25 cellular contexts compared by ENCODE assay signal in the genomic region with DNA sequence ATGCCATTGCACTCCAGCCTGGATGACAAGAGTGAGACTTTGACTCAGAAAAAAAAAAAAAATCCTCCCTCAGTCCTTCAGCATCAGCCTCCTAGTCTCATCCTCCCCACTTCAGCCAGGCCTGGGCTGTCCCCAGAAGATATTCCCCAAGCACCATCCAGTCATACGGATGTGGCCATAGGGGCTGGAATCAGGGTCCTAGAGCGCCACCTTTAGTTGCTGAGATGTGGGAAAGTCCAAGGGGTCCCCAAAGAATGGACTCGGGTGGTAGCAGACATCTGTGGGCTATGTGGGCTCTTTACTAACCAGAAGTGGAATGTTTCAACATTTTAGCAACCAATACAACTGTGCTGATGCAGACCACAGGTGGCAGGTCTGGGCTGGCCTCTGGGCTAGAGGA. TPM values are rescaled to one million over a fixed set of nuclear protein-coding genes. Genes with fewer than 3 reads are reported as not detected.
A peak's percentile ranks its signal among the peaks of the same experiment; 100 is the strongest.
DNase-seq lines count a peak whose midpoint lies in the region; ATAC-seq, FAIRE-seq and TF ChIP-seq lines count a peak whose summit lies in the region.
"Had no signal": no experiment of that assay in that cellular context is flagged by ENCODE, and none has a peak within 500 bp of the region (broad histone marks: within the 10 kb centered on the region; RNA-seq: fewer than 3 reads in every experiment).

No MANE protein-coding gene starts in this region.

- no TSS peak for BruUV-seq in GM12878 (replicated peaks; lab: Mats Ljungman, UMichigan)

- TF ChIP-seq CTCF in Loucy (conservative IDR thresholded peaks at IDR 0.05; ENCODE audit: low read length) (peak; percentile 48), GM12878 (IDR thresholded peaks at IDR 0.05 in 2 of 3, conservative IDR thresholded peaks at IDR 0.05 in 1 of 3; ENCODE audit: control insufficient read depth in 2 of 3, extremely low read depth in 1 of 3, insufficient read depth in 1 of 3, low read depth in 3 of 3, low read length in 3 of 3) (0 out of 6 replicates have a peak, but pooled peaks of 1 of the 3 experiments have one; percentile 12), upper lobe of left lung (IDR thresholded peaks at IDR 0.05) (no peak), dorsolateral prefrontal cortex (IDR thresholded peaks at IDR 0.05 in 54 of 56, conservative IDR thresholded peaks at IDR 0.05 in 2 of 56; ENCODE audit: low read depth in 1 of 56, partially characterized antibody in 56 of 56) (no peak)

- H3K4me2 ChIP-seq in Loucy (ENCODE audit: low read depth, low read length, poor library complexity, severe bottlenecking) (no peak overlapping the region), GM12878 (ENCODE audit: control insufficient read depth, insufficient read depth) (no peak overlapping the region)
- H3K4me2 ChIP-seq: PC-9 had no signal

- no peaks in the 10 kb centered on the region for H3K27me3 Mint-ChIP-seq in activated T-cell treated with anti-CD3 and anti-CD28 coated beads, Interleukin-2, amount 50 U/mL, for 24 hours
- no peaks in the 10 kb centered on the region for H3K27me3 Mint-ChIP-seq in stimulated activated memory B cell treated with anti-CD40 and anti-IgM and Interleukin-4, amounts not matched to agents 10 μg/mL and 1 μg/mL and 100 μg/mL, for 72 hours
- H3K27me3 Mint-ChIP-seq: activated CD4-positive, alpha-beta T cell treated with anti-CD3 and anti-CD28 coated beads, Interleukin-2, amount 10 ng/mL, durations not matched to agents 7 days and 5 days; CD4-positive, alpha-beta T cell had no signal

- H3K79me2 ChIP-seq in Loucy (ENCODE audit: insufficient read depth, low read length) (no peaks in the 10 kb centered on the region), GM12878 (ENCODE audit: control insufficient read depth, insufficient read depth, low read length) (no peaks in the 10 kb centered on the region)

- H2AFZ ChIP-seq in Loucy (ENCODE audit: low read length), result no peak overlapping the region
- no peak overlapping the region for H2AFZ ChIP-seq in GM12878 (ENCODE audit: control insufficient read depth, low read depth, low read length)
- H2AFZ ChIP-seq: PC-9 had no signal

- TF ChIP-seq EP300 in GM12878 (IDR thresholded peaks at IDR 0.05; ENCODE audit: borderline replicate concordance in 1 of 2, control insufficient read depth in 1 of 2, low read depth in 2 of 2, low read length in 2 of 2) (no peak), upper lobe of left lung (IDR thresholded peaks at IDR 0.05) (no peak)

- H3K4me1 ChIP-seq in Loucy (ENCODE audit: insufficient read depth, low read length, poor library complexity, severe bottlenecking), result peaks cover 4% of the 10 kb centered on the region
- peaks cover 65% of the 10 kb centered on the region for H3K4me1 ChIP-seq in GM12878 (ENCODE audit: control insufficient read depth, insufficient read depth, low read length)
- peaks cover 0 to 12% (median 7%) of the 10 kb centered on the region in 4 donors for H3K4me1 ChIP-seq in upper lobe of left lung
- H3K4me1 ChIP-seq: HAP-1, tibial artery had no signal

- H3K4me3 Mint-ChIP-seq in activated T-cell treated with anti-CD3 and anti-CD28 coated beads, Interleukin-2, amount 50 U/mL, for 24 hours, result no peak overlapping the region
- no peak overlapping the region for H3K4me3 Mint-ChIP-seq in stimulated activated memory B cell treated with anti-CD40 and anti-IgM and Interleukin-4, amounts not matched to agents 10 μg/mL and 1 μg/mL and 100 μg/mL, for 72 hours
- H3K4me3 Mint-ChIP-seq: activated CD4-positive, alpha-beta T cell treated with anti-CD3 and anti-CD28 coated beads, Interleukin-2, amount 10 ng/mL, durations not matched to agents 7 days and 5 days; activated naive CD4-positive, alpha-beta T cell treated with anti-CD3 and anti-CD28 coated beads for 36 hours; CD4-positive, alpha-beta T cell; nephron progenitor cell had no signal

- H3K27ac Mint-ChIP-seq in activated T-cell treated with anti-CD3 and anti-CD28 coated beads, Interleukin-2, amount 50 U/mL, for 24 hours, result peak overlapping the region; percentile 33
- peak overlapping the region; percentile 88 for H3K27ac Mint-ChIP-seq in stimulated activated memory B cell treated with anti-CD40 and anti-IgM and Interleukin-4, amounts not matched to agents 10 μg/mL and 1 μg/mL and 100 μg/mL, for 72 hours
- H3K27ac Mint-ChIP-seq: activated CD4-positive, alpha-beta T cell treated with anti-CD3 and anti-CD28 coated beads, Interleukin-2, amount 10 ng/mL, durations not matched to agents 7 days and 5 days; activated naive CD4-positive, alpha-beta T cell treated with anti-CD3 and anti-CD28 coated beads for 36 hours; CD4-positive, alpha-beta T cell; nephron progenitor cell had no signal

- peak overlapping the region; percentile 57; the same call in 1 of the 2 replicates for H3K27ac ChIP-seq in GM12878 (ENCODE audit: control insufficient read depth, insufficient read depth)
- H3K27ac ChIP-seq in upper lobe of left lung, result peak overlapping the region in 2 of 4 donors; percentile 56 to 93
- no peak overlapping the region for H3K27ac ChIP-seq in dorsolateral prefrontal cortex
- H3K27ac ChIP-seq: PC-9, tibial artery had no signal

- H3K36me3 Mint-ChIP-seq in activated T-cell treated with anti-CD3 and anti-CD28 coated beads, Interleukin-2, amount 50 U/mL, for 24 hours (ENCODE audit: low read depth), result no peaks in the 10 kb centered on the region
- no peaks in the 10 kb centered on the region for H3K36me3 Mint-ChIP-seq in stimulated activated memory B cell treated with anti-CD40 and anti-IgM and Interleukin-4, amounts not matched to agents 10 μg/mL and 1 μg/mL and 100 μg/mL, for 72 hours

- no peaks in the 10 kb centered on the region for H3F3A ChIP-seq in Loucy (ENCODE audit: low read depth)

- TF ChIP-seq RAD21 in GM12878 (IDR thresholded peaks at IDR 0.05; ENCODE audit: insufficient read depth, low read depth, low read length), result peak; percentile 28; the same call in 1 of the 2 replicates

- H3K4me3 ChIP-seq in Loucy (ENCODE audit: low read length, poor library complexity, severe bottlenecking) (no peak overlapping the region), GM12878 (no peak overlapping the region), upper lobe of left lung (no peak overlapping the region), dorsolateral prefrontal cortex (no peak overlapping the region)
- H3K4me3 ChIP-seq: HAP-1, PC-9, tibial artery had no signal

- SMC1A ChIA-PET in GM12878 (lab: Charles Lee; ENCODE audit: uncharacterized antibody, unreplicated experiment), result interaction anchor here (0.9 to 7.9 kb wide), 4 partner anchors 10 to 198 kb away, joined by 3 to 68 read pairs (median 5); no protein-coding TSS in a partner anchor

- intact Hi-C loops in GM12878 (cut with micrococcal nuclease; ENCODE audit: unreplicated experiment), result no loop called here
- intact Hi-C loops in dorsolateral prefrontal cortex (cut with DNase I), result no loop called here

- peaks cover 36% of the 10 kb centered on the region for H3K4me1 Mint-ChIP-seq in activated T-cell treated with anti-CD3 and anti-CD28 coated beads, Interleukin-2, amount 50 U/mL, for 24 hours (ENCODE audit: low read depth)
- peaks cover 80% of the 10 kb centered on the region for H3K4me1 Mint-ChIP-seq in stimulated activated memory B cell treated with anti-CD40 and anti-IgM and Interleukin-4, amounts not matched to agents 10 μg/mL and 1 μg/mL and 100 μg/mL, for 72 hours

- RAD21 ChIA-PET in GM12878 (lab: Charles Lee; ENCODE audit: unreplicated experiment), result interaction anchor here (1.1 kb wide), 1 partner anchor 29 kb away, joined by 4 read pairs; no protein-coding TSS in a partner anchor

- no peak overlapping the region for H3K9ac ChIP-seq in Loucy (ENCODE audit: low read depth, low read length, poor library complexity, severe bottlenecking)
- no peak overlapping the region for H3K9ac ChIP-seq in GM12878 (ENCODE audit: control insufficient read depth, insufficient read depth, low read length)

- POLR2A ChIA-PET in GM12878 (lab: Charles Lee), result interaction anchor here (1.0 to 1.6 kb wide), 4 partner anchors 11 to 263 kb away, joined by 3 to 8 read pairs (median 4); a partner anchor contains a TSS

- FAIRE-seq in GM12878 (lab: Jason Lieb, UNC) (no peak), frontal cortex (lab: Jason Lieb, UNC) (no peak)
- FAIRE-seq: astrocyte, colon, endothelial cell of umbilical vein, GM18507 had no signal

- in situ Hi-C loops in GM12878 (cut with MboI), result no loop called here

- H4K20me1 ChIP-seq in Loucy (ENCODE audit: insufficient read depth, low read length, poor library complexity, severe bottlenecking) (no peaks in the 10 kb centered on the region), GM12878 (ENCODE audit: control insufficient read depth, insufficient read depth) (no peaks in the 10 kb centered on the region)

- H3K36me3 ChIP-seq in Loucy (ENCODE audit: insufficient read depth, low read length) (no peaks in the 10 kb centered on the region), GM12878 (ENCODE audit: control insufficient read depth in 2 of 2, insufficient read depth in 2 of 2, low read length in 1 of 2) (no peaks in the 10 kb centered on the region), upper lobe of left lung (no peaks in the 10 kb centered on the region)
- H3K36me3 ChIP-seq: HAP-1, tibial artery had no signal

- no peaks in the 10 kb centered on the region for H3K9me3 ChIP-seq in Loucy (ENCODE audit: insufficient read depth, low read depth, low read length)
- H3K9me3 ChIP-seq in GM12878 (replicated peaks; ENCODE audit: control insufficient read depth, insufficient read depth, low read length), result no peaks in the 10 kb centered on the region
- no peaks in the 10 kb centered on the region for H3K9me3 ChIP-seq in upper lobe of left lung
- H3K9me3 ChIP-seq: HAP-1, tibial artery had no signal

- TF ChIP-seq POLR2A in GM12878 (IDR thresholded peaks at IDR 0.05; ENCODE audit: low read depth, low read length) (no peak), upper lobe of left lung (IDR thresholded peaks at IDR 0.05) (no peak)

- CTCF ChIA-PET in GM12878 (lab: Yijun Ruan, JAX), result interaction anchor here (1.0 to 1.7 kb wide), 3 partner anchors 14 to 29 kb away, joined by 4 to 7 read pairs (median 4); no protein-coding TSS in a partner anchor

- H3K9me3 Mint-ChIP-seq in activated T-cell treated with anti-CD3 and anti-CD28 coated beads, Interleukin-2, amount 50 U/mL, for 24 hours, result no peaks in the 10 kb centered on the region
- no peaks in the 10 kb centered on the region for H3K9me3 Mint-ChIP-seq in stimulated activated memory B cell treated with anti-CD40 and anti-IgM and Interleukin-4, amounts not matched to agents 10 μg/mL and 1 μg/mL and 100 μg/mL, for 72 hours
- H3K9me3 Mint-ChIP-seq: activated CD4-positive, alpha-beta T cell treated with anti-CD3 and anti-CD28 coated beads, Interleukin-2, amount 10 ng/mL, durations not matched to agents 7 days and 5 days; activated naive CD4-positive, alpha-beta T cell treated with anti-CD3 and anti-CD28 coated beads for 36 hours; CD4-positive, alpha-beta T cell; nephron progenitor cell had no signal

- H3K9me2 ChIP-seq in Loucy (replicated peaks; ENCODE audit: low read depth, low read length), result no peaks in the 10 kb centered on the region

- peak; percentile 11; the same call in 1 of the 3 replicates for ATAC-seq in GM12878
- ATAC-seq in stimulated activated memory B cell treated with anti-CD40 and anti-IgM and Interleukin-4, amounts not matched to agents 10 μg/mL and 1 μg/mL and 100 μg/mL, for 72 hours, result no peak
- ATAC-seq in upper lobe of left lung (ENCODE audit: low FRiP score in 2 of 2), result no peak

- 32% methylated on average over 3 of the region's 3 CpGs for WGBS in GM12878 (ENCODE audit: insufficient coverage, insufficient replicate concordance, low lambda C conversion rate, missing lambda C conversion rate)
- WGBS in upper lobe of left lung, 2 donors, result 47% methylated on average over 3 of the region's 3 CpGs; no CpG with 5 or more reads in 1 of the 2 donors

- H3K27me3 ChIP-seq in Loucy (ENCODE audit: insufficient read depth, low read length, poor library complexity, severe bottlenecking), result no peaks in the 10 kb centered on the region
- no peaks in the 10 kb centered on the region for H3K27me3 ChIP-seq in GM12878 (replicated peaks in 1 of 2; ENCODE audit: control insufficient read depth in 2 of 2, insufficient read depth in 2 of 2, low read length in 1 of 2)
- no peaks in the 10 kb centered on the region for H3K27me3 ChIP-seq in upper lobe of left lung
- H3K27me3 ChIP-seq in dorsolateral prefrontal cortex, result no peaks in the 10 kb centered on the region

- DNase-seq in activated T-cell treated with anti-CD3 and anti-CD28 coated beads, Interleukin-2, amount 50 U/mL, for 24 hours, result no peak
- DNase-seq in activated T-cell treated with anti-CD3 and anti-CD28 coated beads, Interleukin-2, amount 50 U/mL, for 1 hour, result no peak
- no peak for DNase-seq in GM12878 (ENCODE audit: low read depth, low spot score)
- no peak for DNase-seq in upper lobe of left lung
- no peak for DNase-seq in dorsolateral prefrontal cortex
- no peak for DNase-seq in frontal cortex (ENCODE audit: low spot score in 2 of 2)
- DNase-seq: activated CD4-positive, alpha-beta T cell treated with anti-CD3 and anti-CD28 coated beads, Interleukin-2, amount 10 ng/mL, durations not matched to agents 7 days and 5 days; activated naive CD4-positive, alpha-beta T cell treated with anti-CD3 and anti-CD28 coated beads for 36 hours; CD4-positive, alpha-beta T cell; KG1; NCI-H2107; nephron progenitor cell; stimulated activated CD4-positive, alpha-beta T cell treated with anti-CD3 and anti-CD28 coated beads, Interleukin-12 subunit alpha, Interleukin-12 subunit beta, amount 100 ng/mL, for 4 hours; T-helper 9 cell; tibial artery had no signal

RNA-seq across cellular contexts. Expression of a gene that starts 3.1 kb away (rescaled TPM):
- not detected in 2 replicates for total RNA-seq in GM12878 (2013; cell fraction: nucleolus; rRNA removed)
- 0.44 and 0.62 TPM in 2 replicates for total RNA-seq in GM12878 (2014; rRNA removed)
- total RNA-seq in GM12878 (2014; rRNA removed; fragmentation: Illumina TruSeq; extraction: Trizol), result 0.36 and 0.41 TPM in 2 replicates
- total RNA-seq in GM12878 (2021), result 0.40 and 0.54 TPM in 2 replicates
- polyA plus RNA-seq in GM12878 (2011; ENCODE audit: low read depth), result not detected
- not detected in 2 replicates for polyA plus RNA-seq in GM12878 (2011; rRNA removed)
- polyA plus RNA-seq in GM12878 (2011; cell fraction: cytosol; rRNA removed), result 0.27 TPM in 1 of 2 replicates, not detected in the other
- not detected in 2 replicates for polyA plus RNA-seq in GM12878 (2011; cell fraction: nucleus; rRNA removed)
- not detected in 2 replicates for polyA plus RNA-seq in GM12878 (2012)
- 0.78 TPM in 1 of 2 replicates, not detected in the other for polyA plus RNA-seq in GM12878 (2014; fragmentation: Illumina TruSeq; extraction: Trizol)
- polyA plus RNA-seq in GM12878 (2014; fragmentation: Nextera tagmentation; extraction: Ambion mirVana), result under 1 TPM in 1 of 2 experiments, not detected in 1; 0.33 TPM
- 1.4 and 2.4 TPM in 2 replicates for polyA plus RNA-seq in GM12878 (2014; rRNA removed)
- polyA plus RNA-seq in GM12878 (2016; fragmentation: Nextera tagmentation; extraction: Ambion mirVana), result under 1 TPM; 0.54 to 0.62 TPM
- polyA minus RNA-seq in GM12878 (2011; rRNA and poly(A)+ RNA removed), result not detected in 2 replicates
- not detected in 2 replicates for polyA minus RNA-seq in GM12878 (2011; cell fraction: cytosol; rRNA and poly(A)+ RNA removed)
- not detected in 2 replicates for polyA minus RNA-seq in GM12878 (2011; cell fraction: nucleus; rRNA and poly(A)+ RNA removed)
- total RNA-seq in upper lobe of left lung, result 100 to 1,000 TPM; 131 to 532 (median 345) TPM
- 10 to 100 TPM in 111 of 120 experiments, 1 to 10 TPM in 9; 4.0 to 78.1 (median 21.7) TPM for total RNA-seq in dorsolateral prefrontal cortex
- 2.9 TPM for total RNA-seq in frontal cortex
- total RNA-seq: activated CD4-positive, alpha-beta T cell treated with anti-CD3 and anti-CD28 coated beads, Interleukin-2, amount 10 ng/mL, durations not matched to agents 7 days and 5 days; activated naive CD4-positive, alpha-beta T cell treated with anti-CD3 and anti-CD28 coated beads for 36 hours; astrocyte; endothelial cell of umbilical vein; fibroblast of villous mesenchyme; PC-9; pulmonary artery endothelial cell had no signal
- polyA plus RNA-seq: endothelial cell of umbilical vein had no signal

RNA-seq across cellular contexts. Expression of a gene that starts 8.8 kb away (rescaled TPM):
- 2.4 and 3.4 TPM in 2 replicates for total RNA-seq in GM12878 (2013; cell fraction: nucleolus; rRNA removed)
- total RNA-seq in GM12878 (2014; rRNA removed) (27.3 and 33.3 TPM in 2 replicates), GM12878 (2014; rRNA removed; fragmentation: Illumina TruSeq; extraction: Trizol) (25.5 and 26.1 TPM in 2 replicates), GM12878 (2021) (28.6 and 30.7 TPM in 2 replicates), upper lobe of left lung (10 to 100 TPM in 5 of 6 donors, not detected in 1; 10.2 to 40.8 (median 19.9) TPM), dorsolateral prefrontal cortex (10 to 100 TPM in 16 of 120 experiments, 1 to 10 TPM in 100, under 1 TPM in 2, not detected in 2; 0.91 to 23.2 (median 5.7) TPM), frontal cortex (0.41 TPM)
- 203 TPM for polyA plus RNA-seq in GM12878 (2011; ENCODE audit: low read depth)
- polyA plus RNA-seq in GM12878 (2011; rRNA removed) (9.8 and 13.3 TPM in 2 replicates), GM12878 (2014; fragmentation: Illumina TruSeq; extraction: Trizol) (3.0 and 7.5 TPM in 2 replicates), GM12878 (2014; fragmentation: Nextera tagmentation; extraction: Ambion mirVana) (10 to 100 TPM; 34.0 to 40.4 TPM), GM12878 (2014; rRNA removed) (79.6 and 82.0 TPM in 2 replicates), GM12878 (2016; fragmentation: Nextera tagmentation; extraction: Ambion mirVana) (10 to 100 TPM; 41.9 to 48.2 TPM)
- polyA plus RNA-seq in GM12878 (2011; cell fraction: cytosol; rRNA removed), result 33.0 and 45.1 TPM in 2 replicates
- polyA plus RNA-seq in GM12878 (2011; cell fraction: nucleus; rRNA removed), result 9.7 and 15.3 TPM in 2 replicates
- polyA plus RNA-seq in GM12878 (2012), result 51.7 and 80.9 TPM in 2 replicates
- 23.0 and 67.9 TPM in 2 replicates for polyA minus RNA-seq in GM12878 (2011; rRNA and poly(A)+ RNA removed)
- polyA minus RNA-seq in GM12878 (2011; cell fraction: cytosol; rRNA and poly(A)+ RNA removed), result 10.2 and 17.3 TPM in 2 replicates
- 3.0 and 7.3 TPM in 2 replicates for polyA minus RNA-seq in GM12878 (2011; cell fraction: nucleus; rRNA and poly(A)+ RNA removed)
- total RNA-seq: endothelial cell of umbilical vein, pulmonary artery endothelial cell had no signal
- polyA plus RNA-seq: endothelial cell of umbilical vein had no signal

RNA-seq across cellular contexts. Expression of a gene that starts 10.8 kb away (rescaled TPM):
- 84.8 and 94.2 TPM in 2 replicates for total RNA-seq in GM12878 (2013; cell fraction: nucleolus; rRNA removed)
- total RNA-seq in GM12878 (2014; rRNA removed) (32.0 and 36.3 TPM in 2 replicates), GM12878 (2014; rRNA removed; fragmentation: Illumina TruSeq; extraction: Trizol) (13.4 and 13.8 TPM in 2 replicates), GM12878 (2021) (30.3 and 36.9 TPM in 2 replicates), upper lobe of left lung (10 to 100 TPM in 5 of 6 donors, 1 to 10 TPM in 1; 8.8 to 65.0 (median 23.6) TPM), dorsolateral prefrontal cortex (10 to 100 TPM in 58 of 120 experiments, 1 to 10 TPM in 62; 4.0 to 22.7 (median 9.9) TPM), frontal cortex (2.4 TPM)
- polyA plus RNA-seq in GM12878 (2011; ENCODE audit: low read depth), result 30.6 TPM
- polyA plus RNA-seq in GM12878 (2011; rRNA removed) (5.9 and 12.3 TPM in 2 replicates), GM12878 (2014; fragmentation: Illumina TruSeq; extraction: Trizol) (18.0 and 25.1 TPM in 2 replicates), GM12878 (2014; fragmentation: Nextera tagmentation; extraction: Ambion mirVana) (1 to 10 TPM; 3.0 to 3.8 TPM), GM12878 (2014; rRNA removed) (46.7 and 53.3 TPM in 2 replicates), GM12878 (2016; fragmentation: Nextera tagmentation; extraction: Ambion mirVana) (10 to 100 TPM; 16.6 to 19.5 TPM)
- polyA plus RNA-seq in GM12878 (2011; cell fraction: cytosol; rRNA removed), result 19.8 and 22.3 TPM in 2 replicates
- 130 and 132 TPM in 2 replicates for polyA plus RNA-seq in GM12878 (2011; cell fraction: nucleus; rRNA removed)
- 28.7 and 39.4 TPM in 2 replicates for polyA plus RNA-seq in GM12878 (2012)
- 15.9 and 34.7 TPM in 2 replicates for polyA minus RNA-seq in GM12878 (2011; rRNA and poly(A)+ RNA removed)
- 9.9 and 10.3 TPM in 2 replicates for polyA minus RNA-seq in GM12878 (2011; cell fraction: cytosol; rRNA and poly(A)+ RNA removed)
- polyA minus RNA-seq in GM12878 (2011; cell fraction: nucleus; rRNA and poly(A)+ RNA removed), result 56.5 and 78.1 TPM in 2 replicates

RNA-seq across cellular contexts. Expression of a gene that starts 25.0 kb away (rescaled TPM):
- total RNA-seq in GM12878 (2013; cell fraction: nucleolus; rRNA removed), result 1.0 TPM in 2 replicates
- total RNA-seq in GM12878 (2014; rRNA removed) (0.76 and 2.0 TPM in 2 replicates), GM12878 (2014; rRNA removed; fragmentation: Illumina TruSeq; extraction: Trizol) (0.28 and 0.54 TPM in 2 replicates), GM12878 (2021) (5.8 and 7.3 TPM in 2 replicates), upper lobe of left lung (10 to 100 TPM in 4 of 6 donors, 1 to 10 TPM in 2; 6.3 to 17.2 (median 11.8) TPM), dorsolateral prefrontal cortex (10 to 100 TPM; 14.6 to 42.1 (median 25.6) TPM), frontal cortex (7.7 TPM)
- 1.4 TPM for polyA plus RNA-seq in GM12878 (2011; ENCODE audit: low read depth)
- polyA plus RNA-seq in GM12878 (2011; rRNA removed) (0.05 TPM in 1 of 2 replicates, not detected in the other), GM12878 (2014; fragmentation: Illumina TruSeq; extraction: Trizol) (2.1 and 3.2 TPM in 2 replicates), GM12878 (2014; fragmentation: Nextera tagmentation; extraction: Ambion mirVana) (under 1 TPM in 1 of 2 experiments, not detected in 1; 0.02 TPM), GM12878 (2014; rRNA removed) (2.6 and 6.6 TPM in 2 replicates), GM12878 (2016; fragmentation: Nextera tagmentation; extraction: Ambion mirVana) (1 to 10 TPM; 1.6 to 2.6 TPM)
- polyA plus RNA-seq in GM12878 (2011; cell fraction: cytosol; rRNA removed), result 0.06 and 0.12 TPM in 2 replicates
- polyA plus RNA-seq in GM12878 (2011; cell fraction: nucleus; rRNA removed), result 0.21 and 0.53 TPM in 2 replicates
- polyA plus RNA-seq in GM12878 (2012), result 3.6 and 3.9 TPM in 2 replicates
- 0.31 TPM in 1 of 2 replicates, not detected in the other for polyA minus RNA-seq in GM12878 (2011; rRNA and poly(A)+ RNA removed)
- polyA minus RNA-seq in GM12878 (2011; cell fraction: cytosol; rRNA and poly(A)+ RNA removed), result not detected in 2 replicates
- polyA minus RNA-seq in GM12878 (2011; cell fraction: nucleus; rRNA and poly(A)+ RNA removed), result 0.38 and 0.73 TPM in 2 replicates

RNA-seq across cellular contexts. Expression of a gene that starts 42.8 kb away (rescaled TPM):
- total RNA-seq in GM12878 (2013; cell fraction: nucleolus; rRNA removed), result 0.23 and 0.47 TPM in 2 replicates
- total RNA-seq in GM12878 (2014; rRNA removed) (1.0 and 1.9 TPM in 2 replicates), GM12878 (2014; rRNA removed; fragmentation: Illumina TruSeq; extraction: Trizol) (0.45 TPM in 1 of 2 replicates, not detected in the other), GM12878 (2021) (0.51 and 1.5 TPM in 2 replicates), upper lobe of left lung (10 to 100 TPM in 1 of 6 donors, 1 to 10 TPM in 4, not detected in 1; 1.5 to 22.8 (median 5.2) TPM), dorsolateral prefrontal cortex (1,000 to 10,000 TPM in 76 of 120 experiments, 100 to 1,000 TPM in 44; 448 to 2,969 (median 1,100) TPM), frontal cortex (214 TPM)
- 1.2 TPM for polyA plus RNA-seq in GM12878 (2011; ENCODE audit: low read depth)
- polyA plus RNA-seq in GM12878 (2011; rRNA removed) (1.3 and 2.2 TPM in 2 replicates), GM12878 (2014; fragmentation: Illumina TruSeq; extraction: Trizol) (0.91 TPM in 1 of 2 replicates, not detected in the other), GM12878 (2014; fragmentation: Nextera tagmentation; extraction: Ambion mirVana) (under 1 TPM in 1 of 2 experiments, not detected in 1; 0.07 TPM), GM12878 (2014; rRNA removed) (0.62 and 0.83 TPM in 2 replicates), GM12878 (2016; fragmentation: Nextera tagmentation; extraction: Ambion mirVana) (1 to 10 TPM; 1.2 to 1.8 TPM)
- 1.5 and 1.8 TPM in 2 replicates for polyA plus RNA-seq in GM12878 (2011; cell fraction: cytosol; rRNA removed)
- 5.1 and 5.7 TPM in 2 replicates for polyA plus RNA-seq in GM12878 (2011; cell fraction: nucleus; rRNA removed)
- polyA plus RNA-seq in GM12878 (2012), result 1.5 and 1.7 TPM in 2 replicates
- polyA minus RNA-seq in GM12878 (2011; rRNA and poly(A)+ RNA removed), result 1.3 and 6.9 TPM in 2 replicates
- polyA minus RNA-seq in GM12878 (2011; cell fraction: cytosol; rRNA and poly(A)+ RNA removed), result 1.3 and 1.5 TPM in 2 replicates
- 1.7 and 1.9 TPM in 2 replicates for polyA minus RNA-seq in GM12878 (2011; cell fraction: nucleus; rRNA and poly(A)+ RNA removed)
- total RNA-seq: CD4-positive, alpha-beta T cell had no signal
